In genomic region chr11:117273550-117274289, GRCh38 we compare ENCODE assay signal across 12 cellular contexts. TPM values are rescaled to one million over a fixed set of nuclear protein-coding genes. Genes with fewer than 3 reads are reported as not detected.
A peak's percentile ranks its signal among the peaks of the same experiment; 100 is the strongest.
DNase-seq lines count a peak whose midpoint lies in the region; ATAC-seq, FAIRE-seq and TF ChIP-seq lines count a peak whose summit lies in the region.
"Had no signal": no experiment of that assay in that cellular context is flagged by ENCODE, and none has a peak within 500 bp of the region (broad histone marks: within the 10 kb centered on the region; RNA-seq: fewer than 3 reads in every experiment).

No MANE protein-coding gene starts in this region.

- FAIRE-seq in GM12892 (lab: Jason Lieb, UNC) = no peak

- 54% methylated on average over 9 of the region's 9 CpGs for WGBS in SK-N-SH (ENCODE audit: low lambda C conversion rate)

- no peak for DNase-seq in SK-N-SH
- peak; percentile 78 for DNase-seq in fibroblast of the conjunctiva (ENCODE audit: low read depth)
- no peak for DNase-seq in medulla oblongata (ENCODE audit: extremely low spot score)
- DNase-seq in GM12892 (ENCODE audit: insufficient read length) = no peak
- DNase-seq: KBM-7; NCI-H524 treated with DMSO at 0.1 percent for 48 hours; stimulated activated naive CD4-positive, alpha-beta T cell had no signal

- no peaks in the 10 kb centered on the region for H3K9me2 ChIP-seq in SK-N-SH

- H2AFZ ChIP-seq in ACC112 (ENCODE audit: low read length, unreplicated experiment) = peak overlapping the region; percentile 51
- H2AFZ ChIP-seq in SK-N-SH (ENCODE audit: low read depth) = no peak overlapping the region; the same call in 1 of the 2 replicates

- TF ChIP-seq CTCF in HEK293 (tag by site-specific recombination; IDR thresholded peaks at IDR 0.05) (no peak), SK-N-SH (IDR thresholded peaks at IDR 0.05) (no peak)

- H3K27me3 ChIP-seq in ACC112 (ENCODE audit: insufficient read depth, low read length) (no peaks in the 10 kb centered on the region), SK-N-SH (ENCODE audit: insufficient read depth) (no peaks in the 10 kb centered on the region)
- H3K27me3 ChIP-seq: BLaER1 had no signal

- no peak for TF ChIP-seq RAD21 in SK-N-SH (IDR thresholded peaks at IDR 0.05; ENCODE audit: low read length)

- H3K9me3 ChIP-seq in HEK293 (ENCODE audit: control insufficient read depth, insufficient read depth, low read depth, low read length) (no peaks in the 10 kb centered on the region), SK-N-SH (peaks cover 3% of the 10 kb centered on the region; the same call in 1 of the 2 replicates)

- H3K4me3 ChIP-seq in ACC112 (ENCODE audit: low read depth, low read length) (peak overlapping the region; percentile 58), HEK293 (ENCODE audit: low read depth, low read length) (no peak overlapping the region), SK-N-SH (ENCODE audit: low read depth in 2 of 2, low read length in 1 of 2) (no peak overlapping the region)
- H3K4me3 ChIP-seq: BLaER1 had no signal

- H3K4me1 ChIP-seq in ACC112 (ENCODE audit: control insufficient read depth, insufficient read depth, low read length, unreplicated experiment) (peaks cover 27% of the 10 kb centered on the region), HEK293 (ENCODE audit: control insufficient read depth, insufficient read depth, low read length) (no peaks in the 10 kb centered on the region), SK-N-SH (ENCODE audit: control insufficient read depth in 1 of 2, insufficient read depth in 2 of 2, low read depth in 1 of 2, low read length in 1 of 2) (0 out of 4 replicates have a peak, but pooled peaks cover 0 to 10% of the 10 kb centered on the region in 2 experiments)
- H3K4me1 ChIP-seq: BLaER1 had no signal

- no peak for TF ChIP-seq POLR2A in GM12892 (IDR thresholded peaks at IDR 0.05; ENCODE audit: low read depth, low read length)

- CTCF ChIA-PET in HEK293 (lab: Yijun Ruan, JAX) = interaction anchor here (0.7 kb wide), 2 partner anchors 10 to 535 kb away, joined by 3 to 4 read pairs; no protein-coding TSS in a partner anchor
- CTCF ChIA-PET in SK-N-SH (lab: Yijun Ruan, JAX) = no interaction called here

- H3K36me3 ChIP-seq in ACC112 (ENCODE audit: insufficient read depth, low read length) = no peaks in the 10 kb centered on the region
- H3K36me3 ChIP-seq in HEK293 (ENCODE audit: control insufficient read depth in 2 of 2, insufficient read depth in 1 of 2, low read length in 2 of 2) = peaks cover 0 to 12% of the 10 kb centered on the region in 2 experiments; a peak in 1 of 3 replicates
- H3K36me3 ChIP-seq in SK-N-SH (replicated peaks in 1 of 2; ENCODE audit: control insufficient read depth in 1 of 2, insufficient read depth in 2 of 2, low read length in 1 of 2) = peaks cover 0 to 13% of the 10 kb centered on the region in 2 experiments

- H3K9ac ChIP-seq in SK-N-SH = peak overlapping the region; percentile 27; the same call in 1 of the 2 replicates
- H3K9ac ChIP-seq: BLaER1 had no signal

- H3K4me2 ChIP-seq in SK-N-SH = no peak overlapping the region
- H3K4me2 ChIP-seq: BLaER1 had no signal

- POLR2A ChIA-PET in HEK293 (lab: Yijun Ruan, JAX) (interaction anchor here (0.5 to 1.2 kb wide), 4 partner anchors 12 to 1563 kb away, joined by 3 to 6 read pairs (median 3); partner anchors contain the start of gene CEP164), SK-N-SH (lab: Yijun Ruan, JAX) (no interaction called here)

- peak overlapping the region; percentile 93 for H3K27ac ChIP-seq in ACC112 (ENCODE audit: low read depth, low read length)
- no peak overlapping the region for H3K27ac ChIP-seq in HEK293 (ENCODE audit: extremely low read depth, low read depth, low read length)
- H3K27ac ChIP-seq in SK-N-SH (ENCODE audit: low read depth in 2 of 2, low read length in 1 of 2) = peak overlapping the region in 1 of 2 experiments; percentile 80; a peak in 2 of 4 replicates
- H3K27ac ChIP-seq: BLaER1 had no signal

- TF ChIP-seq EP300 in SK-N-SH (IDR thresholded peaks at IDR 0.05; ENCODE audit: borderline replicate concordance in 1 of 2, low read depth in 1 of 2, low read length in 1 of 2) = peak in 1 of 2 experiments; percentile 57; a peak in 1 of 4 replicates

- H3K79me2 ChIP-seq in ACC112 (ENCODE audit: control insufficient read depth, insufficient read depth, low read length, unreplicated experiment) (no peaks in the 10 kb centered on the region), SK-N-SH (ENCODE audit: insufficient read depth) (peaks cover 9% of the 10 kb centered on the region)

- H4K20me1 ChIP-seq in SK-N-SH (ENCODE audit: insufficient read depth) = no peaks in the 10 kb centered on the region
- H4K20me1 ChIP-seq: BLaER1 had no signal

- no peak for ATAC-seq in GM18909 (IDR thresholded peaks at IDR 0.05; ENCODE audit: poor library complexity, unreplicated experiment)
- no peak for ATAC-seq in HG02678 (IDR thresholded peaks at IDR 0.05; ENCODE audit: unreplicated experiment)

- peaks cover 35% of the 10 kb centered on the region for H3F3A ChIP-seq in SK-N-SH (replicated peaks; ENCODE audit: insufficient read depth)

TF ChIP-seq in HEK293, 187 proteins besides CTCF, POLR2A, EP300 and RAD21 (continues in another document):
- TF ChIP-seq ZNF830 (tag by site-specific recombination; IDR thresholded peaks at IDR 0.05; ENCODE audit: low read depth) (no peak), SETDB1 (IDR thresholded peaks at IDR 0.05; ENCODE audit: insufficient read length, low read length) (peak; percentile 100), ZNF433 (tag by site-specific recombination; IDR thresholded peaks at IDR 0.05; ENCODE audit: low read depth) (no peak), ELK4 (IDR thresholded peaks at IDR 0.05; ENCODE audit: borderline replicate concordance, low read depth, low read length) (no peak)

TF ChIP-seq in SK-N-SH, 30 proteins besides CTCF, POLR2A, EP300 and RAD21 (continues in another document):
- TF ChIP-seq FOXM1 (IDR thresholded peaks at IDR 0.05; ENCODE audit: low read depth) = peak; percentile 61; the same call in 1 of the 2 replicates
- no peak for TF ChIP-seq POLR2AphosphoS5 (IDR thresholded peaks at IDR 0.05; ENCODE audit: low read depth, low read length)
- no peak for TF ChIP-seq GABPA (IDR thresholded peaks at IDR 0.05; ENCODE audit: low read depth)
- TF ChIP-seq, protein P1, sequence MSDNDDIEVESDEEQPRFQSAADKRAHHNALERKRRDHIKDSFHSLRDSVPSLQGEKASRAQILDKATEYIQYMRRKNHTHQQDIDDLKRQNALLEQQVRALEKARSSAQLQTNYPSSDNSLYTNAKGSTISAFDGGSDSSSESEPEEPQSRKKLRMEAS (IDR thresholded peaks at IDR 0.05; ENCODE audit: low read depth) = 0 out of 2 replicates have a peak, but pooled peaks have one; percentile 28
- TF ChIP-seq FOXJ3 (CRISPR knock-in tag; IDR thresholded peaks at IDR 0.05) = no peak
- no peak for TF ChIP-seq USF1 (IDR thresholded peaks at IDR 0.05; ENCODE audit: borderline replicate concordance, low read depth)
- TF ChIP-seq SIN3A (IDR thresholded peaks at IDR 0.05; ENCODE audit: borderline replicate concordance, low read depth, low read length) = no peak
- TF ChIP-seq TCF12 (IDR thresholded peaks at IDR 0.05) = peak; percentile 82
- no peak for TF ChIP-seq TAF1 (IDR thresholded peaks at IDR 0.05; ENCODE audit: borderline replicate concordance, low read depth, low read length)
- peak; percentile 85 for TF ChIP-seq FOSL2 (IDR thresholded peaks at IDR 0.05; ENCODE audit: borderline replicate concordance, low read depth)
- TF ChIP-seq ZBTB33 (IDR thresholded peaks at IDR 0.05; ENCODE audit: borderline replicate concordance, low read depth) = no peak
- 0 out of 2 replicates have a peak, but pooled peaks have one; percentile 45 for TF ChIP-seq TEAD4 (IDR thresholded peaks at IDR 0.05; ENCODE audit: borderline replicate concordance, insufficient read depth)

RNA-seq across cellular contexts. Expression of gene BACE1-AS, which starts 17.4 kb away (rescaled TPM):
- polyA plus RNA-seq in SK-N-SH (2012; rRNA removed) = 5.7 and 6.3 TPM in 2 replicates
- 3.2 and 3.7 TPM in 2 replicates for polyA plus RNA-seq in SK-N-SH (2012; cell fraction: cytosol; rRNA removed)
- polyA plus RNA-seq in SK-N-SH (2012; cell fraction: nucleus; rRNA removed) = 9.9 and 20.8 TPM in 2 replicates
- 3.6 TPM for polyA plus RNA-seq in GM12892 (2012; ENCODE audit: missing spikeins)

RNA-seq across cellular contexts. Expression of gene RNF214, which starts 41.2 kb away (rescaled TPM):
- polyA plus RNA-seq in SK-N-SH (2012; rRNA removed) = 11.9 and 15.4 TPM in 2 replicates
- polyA plus RNA-seq in SK-N-SH (2012; cell fraction: cytosol; rRNA removed) = 10.4 and 11.4 TPM in 2 replicates
- 25.9 and 36.4 TPM in 2 replicates for polyA plus RNA-seq in SK-N-SH (2012; cell fraction: nucleus; rRNA removed)
- 10.9 TPM for polyA plus RNA-seq in GM12892 (2012; ENCODE audit: missing spikeins)

RNA-seq across cellular contexts. Expression of gene PCSK7, which starts 41.8 kb away (rescaled TPM):
- polyA plus RNA-seq in SK-N-SH (2012; rRNA removed) = 49.7 and 52.1 TPM in 2 replicates
- 22.8 and 36.1 TPM in 2 replicates for polyA plus RNA-seq in SK-N-SH (2012; cell fraction: cytosol; rRNA removed)
- polyA plus RNA-seq in SK-N-SH (2012; cell fraction: nucleus; rRNA removed) = 133 and 171 TPM in 2 replicates
- 41.6 TPM for polyA plus RNA-seq in GM12892 (2012; ENCODE audit: missing spikeins)

RNA-seq across cellular contexts. Expression of gene BACE1, which starts 42.3 kb away (rescaled TPM):
- polyA plus RNA-seq in SK-N-SH (2012; rRNA removed) = 36.4 and 37.8 TPM in 2 replicates
- 27.1 and 34.4 TPM in 2 replicates for polyA plus RNA-seq in SK-N-SH (2012; cell fraction: cytosol; rRNA removed)
- 30.8 and 49.3 TPM in 2 replicates for polyA plus RNA-seq in SK-N-SH (2012; cell fraction: nucleus; rRNA removed)
- polyA plus RNA-seq in GM12892 (2012; ENCODE audit: missing spikeins) = 2.1 TPM

RNA-seq across cellular contexts. Expression of gene CEP164, which starts 53.9 kb away (rescaled TPM):
- polyA plus RNA-seq in SK-N-SH (2012; rRNA removed) = 27.7 and 30.6 TPM in 2 replicates
- polyA plus RNA-seq in SK-N-SH (2012; cell fraction: cytosol; rRNA removed) = 15.3 and 19.3 TPM in 2 replicates
- 83.1 and 100 TPM in 2 replicates for polyA plus RNA-seq in SK-N-SH (2012; cell fraction: nucleus; rRNA removed)
- 15.4 TPM for polyA plus RNA-seq in GM12892 (2012; ENCODE audit: missing spikeins)
